8 cellular contexts compared by ENCODE assay signal in genomic region chr1:26993237-26994019, GRCh38. TPM values are rescaled to one million over a fixed set of nuclear protein-coding genes. Genes with fewer than 3 reads are reported as not detected.
DNase-seq lines count a peak whose midpoint lies in the region; ATAC-seq and TF ChIP-seq lines count a peak whose summit lies in the region.

Gene TRNP1 (plus strand): TSS chr1:26993692. CDS start chr1:26993787, 95 bp downstream.

- H3K4me1 ChIP-seq in HUES6 (ENCODE audit: control insufficient read depth, insufficient read depth, low read length) (peaks cover 49% of the 10 kb centered on the region), SJSA1 (replicated peaks) (peaks cover 54% of the 10 kb centered on the region)

- H3K4me3 ChIP-seq in HUES6 (ENCODE audit: low read depth, low read length) (peak within 1 kb of the TSS; percentile 86), SJSA1 (peak within 1 kb of the TSS; percentile 70)

- peak within 1 kb of the TSS; percentile 19 for H3K27ac Mint-ChIP-seq in activated naive CD4-positive, alpha-beta T cell treated with anti-CD3 and anti-CD28 coated beads, Interleukin-2, amount 10 ng/mL, durations not matched to agents 7 days and 5 days

- H3K27me3 Mint-ChIP-seq in activated naive CD4-positive, alpha-beta T cell treated with anti-CD3 and anti-CD28 coated beads, Interleukin-2, amount 10 ng/mL, durations not matched to agents 7 days and 5 days, result peaks cover 97% of the 10 kb centered on the region

- peak within 1 kb of the TSS; percentile 81 for H3K9ac ChIP-seq in HUES6 (ENCODE audit: low read length)

- peaks cover 22% of the 10 kb centered on the region for H3K4me1 Mint-ChIP-seq in activated naive CD4-positive, alpha-beta T cell treated with anti-CD3 and anti-CD28 coated beads, Interleukin-2, amount 10 ng/mL, durations not matched to agents 7 days and 5 days

- H3K27me3 ChIP-seq in HUES6 (ENCODE audit: control insufficient read depth, insufficient read depth, low read length), result peaks cover 18% of the 10 kb centered on the region; the same call in 1 of the 2 replicates
- 0 out of 2 replicates have a peak, but pooled peaks cover 6% of the 10 kb centered on the region for H3K27me3 ChIP-seq in SJSA1 (replicated peaks)

- H3K9me3 ChIP-seq in HUES6 (ENCODE audit: control insufficient read depth, insufficient read depth, low read depth, low read length) (no peaks in the 10 kb centered on the region), SJSA1 (replicated peaks) (no peaks in the 10 kb centered on the region; the same call in 1 of the 2 replicates)

- H3K27ac ChIP-seq in HUES6 (ENCODE audit: low read depth, low read length) (peak within 1 kb of the TSS; percentile 44; the same call in 1 of the 2 replicates), SJSA1 (no peak within 1 kb of the TSS), temporal lobe (ENCODE audit: low read depth, low read length) (no peak within 1 kb of the TSS)

- peak; percentile 65 for ATAC-seq in omental fat pad (ENCODE audit: low FRiP score)
- ATAC-seq in GM19455 (IDR thresholded peaks at IDR 0.05; ENCODE audit: unreplicated experiment), result no peak

- no peaks in the 10 kb centered on the region for H3K36me3 Mint-ChIP-seq in activated naive CD4-positive, alpha-beta T cell treated with anti-CD3 and anti-CD28 coated beads, Interleukin-2, amount 10 ng/mL, durations not matched to agents 7 days and 5 days

- TF ChIP-seq CTCF in omental fat pad (IDR thresholded peaks at IDR 0.05), result no peak

- TF ChIP-seq POLR2A in GM15510 (IDR thresholded peaks at IDR 0.05; ENCODE audit: borderline replicate concordance, extremely low read depth, insufficient read length), result peak; percentile 55

- H3K4me3 Mint-ChIP-seq in activated naive CD4-positive, alpha-beta T cell treated with anti-CD3 and anti-CD28 coated beads, Interleukin-2, amount 10 ng/mL, durations not matched to agents 7 days and 5 days, result peak within 1 kb of the TSS; percentile 70

- H3K36me3 ChIP-seq in HUES6 (ENCODE audit: control insufficient read depth, insufficient read depth, low read length) (peaks cover 4% of the 10 kb centered on the region; the same call in 1 of the 2 replicates), SJSA1 (peaks cover 5% of the 10 kb centered on the region; the same call in 1 of the 2 replicates)

- H3K9me3 Mint-ChIP-seq in activated naive CD4-positive, alpha-beta T cell treated with anti-CD3 and anti-CD28 coated beads, Interleukin-2, amount 10 ng/mL, durations not matched to agents 7 days and 5 days, result no peaks in the 10 kb centered on the region

- CTCF ChIA-PET in activated naive CD4-positive, alpha-beta T cell treated with anti-CD3 and anti-CD28 coated beads, Interleukin-2, amount 10 ng/mL, durations not matched to agents 7 days and 5 days (lab: Charles Lee), result interaction anchor here (0.5 to 3.2 kb wide), 4 partner anchors 26 to 104 kb away, joined by 3 to 14 read pairs (median 6); no protein-coding TSS in a partner anchor

- DNase-seq in SJSA1 (ENCODE audit: low read depth in 1 of 2, low spot score in 2 of 2) (peak; percentile 60 to 74), globus pallidus (ENCODE audit: low spot score) (peak; percentile 29), omental fat pad (ENCODE audit: low spot score) (no peak)
- peak; percentile 81 for DNase-seq in activated naive CD4-positive, alpha-beta T cell treated with anti-CD3 and anti-CD28 coated beads, Interleukin-2, amount 10 ng/mL, durations not matched to agents 7 days and 5 days

RNA-seq across cellular contexts. Expression of gene TRNP1, which starts in this region (rescaled TPM):
- total RNA-seq in SJSA1 (2014; rRNA removed; shearing (Covaris generic)), result 6.5 and 7.5 TPM in 2 replicates
- total RNA-seq in omental fat pad (10 to 100 TPM in 3 of 4 donors, 1 to 10 TPM in 1; 7.1 to 24.6 (median 15.2) TPM), temporal lobe (12.0 TPM)
